Comparison of ENCODE assay signal across 19 cellular contexts in the genomic region with DNA sequence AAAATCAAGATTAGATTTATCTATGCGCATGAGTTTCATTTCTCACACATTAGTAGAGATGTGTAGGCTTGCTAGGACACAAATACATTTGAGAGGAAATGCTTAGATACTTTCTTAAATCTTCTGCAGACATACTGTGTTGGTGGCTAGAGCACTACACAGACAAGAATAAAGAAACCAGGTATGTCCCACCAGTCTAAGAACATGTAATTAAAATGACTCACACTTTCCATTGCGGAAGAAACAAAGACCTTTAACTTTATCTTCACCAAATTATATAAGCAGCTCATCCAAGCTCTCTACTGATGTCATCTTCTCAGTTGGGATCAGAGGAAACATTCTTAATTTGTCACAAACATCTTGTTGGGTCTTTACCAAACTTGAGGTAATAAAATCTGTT. TPM values are rescaled to one million over a fixed set of nuclear protein-coding genes. Genes with fewer than 3 reads are reported as not detected.
DNase-seq lines count a peak whose midpoint lies in the region; ATAC-seq and TF ChIP-seq lines count a peak whose summit lies in the region.
"Had no signal": no experiment of that assay in that cellular context is flagged by ENCODE, and none has a peak within 500 bp of the region (broad histone marks: within the 10 kb centered on the region; RNA-seq: fewer than 3 reads in every experiment).

No MANE protein-coding gene starts in this region.

- POLR2A ChIA-PET in activated CD8-positive, alpha-beta T cell treated with anti-CD3 and anti-CD28 coated beads for 36 hours (lab: Charles Lee), result interaction anchor here (0.7 to 1.3 kb wide), 2 partner anchors 41 to 44 kb away, joined by 3 to 4 read pairs; a partner anchor contains a TSS
- POLR2A ChIA-PET in activated CD8-positive, alpha-beta T cell treated with anti-CD3 and anti-CD28 coated beads, Interleukin-2, amount 10 ng/mL, durations not matched to agents 7 days and 5 days (lab: Charles Lee), result interaction anchor here (1.1 kb wide), 1 partner anchor 12 kb away, joined by 4 read pairs; a partner anchor contains a TSS
- POLR2A ChIA-PET in CD8-positive, alpha-beta memory T cell (lab: Charles Lee), result no interaction called here

- no peak overlapping the region for H3K4me3 ChIP-seq in CD8-positive, alpha-beta memory T cell (ENCODE audit: low read length)
- H3K4me3 ChIP-seq in Karpas-422 (ENCODE audit: low read length), result no peak overlapping the region
- H3K4me3 ChIP-seq: A549, GM23248 had no signal

- no peaks in the 10 kb centered on the region for H3K27me3 ChIP-seq in CD8-positive, alpha-beta memory T cell (ENCODE audit: insufficient read depth, low read length, poor library complexity, severe bottlenecking)
- H3K27me3 ChIP-seq in Karpas-422 (ENCODE audit: low read length), result no peaks in the 10 kb centered on the region

- peaks cover 22% of the 10 kb centered on the region for H3K36me3 Mint-ChIP-seq in activated CD8-positive, alpha-beta T cell treated with anti-CD3 and anti-CD28 coated beads for 36 hours (ENCODE audit: low read depth)
- peaks cover 41% of the 10 kb centered on the region for H3K36me3 Mint-ChIP-seq in activated CD8-positive, alpha-beta T cell treated with anti-CD3 and anti-CD28 coated beads, Interleukin-2, amount 10 ng/mL, durations not matched to agents 7 days and 5 days (ENCODE audit: low read depth)
- H3K36me3 Mint-ChIP-seq in CD8-positive, alpha-beta memory T cell, result peaks cover 0 to 66% (median 15%) of the 10 kb centered on the region in 3 donors
- peaks cover 15% of the 10 kb centered on the region for H3K36me3 Mint-ChIP-seq in activated naive CD8-positive, alpha-beta T cell treated with anti-CD3 and anti-CD28 coated beads for 36 hours
- H3K36me3 Mint-ChIP-seq in activated CD4-positive, alpha-beta T cell treated with anti-CD3 and anti-CD28 coated beads, Interleukin-2, amount 10 ng/mL, durations not matched to agents 24 days and 14 days (ENCODE audit: low read depth), result peaks cover 34% of the 10 kb centered on the region

- H3K9me3 ChIP-seq in CD8-positive, alpha-beta memory T cell (ENCODE audit: low read length), result no peaks in the 10 kb centered on the region
- H3K9me3 ChIP-seq in Karpas-422 (ENCODE audit: low read length), result no peaks in the 10 kb centered on the region
- H3K9me3 ChIP-seq: A549 had no signal

- no peak for TF ChIP-seq CTCF in activated CD8-positive, alpha-beta T cell treated with anti-CD3 and anti-CD28 coated beads for 36 hours (IDR thresholded peaks at IDR 0.05)

- no peak overlapping the region for H3K9ac ChIP-seq in Karpas-422 (ENCODE audit: low read length)
- H3K9ac ChIP-seq: GM23248 had no signal

- H2AFZ ChIP-seq in Karpas-422 (ENCODE audit: low read length), result no peak overlapping the region
- H2AFZ ChIP-seq: GM23248 had no signal

- peak overlapping the region; percentile 68 for H3K27ac Mint-ChIP-seq in activated CD8-positive, alpha-beta T cell treated with anti-CD3 and anti-CD28 coated beads for 36 hours
- no peak overlapping the region for H3K27ac Mint-ChIP-seq in activated CD8-positive, alpha-beta T cell treated with anti-CD3 and anti-CD28 coated beads, Interleukin-2, amount 10 ng/mL, durations not matched to agents 7 days and 5 days
- peak overlapping the region in 6 of 8 donors; percentile 23 to 85 (median 69) for H3K27ac Mint-ChIP-seq in CD8-positive, alpha-beta memory T cell
- peak overlapping the region; percentile 30 for H3K27ac Mint-ChIP-seq in activated naive CD8-positive, alpha-beta T cell treated with anti-CD3 and anti-CD28 coated beads for 36 hours
- H3K27ac Mint-ChIP-seq in activated CD4-positive, alpha-beta T cell treated with anti-CD3 and anti-CD28 coated beads, Interleukin-2, amount 10 ng/mL, durations not matched to agents 24 days and 14 days, result no peak overlapping the region

- peaks cover 21% of the 10 kb centered on the region for H3K79me2 ChIP-seq in Karpas-422 (ENCODE audit: low read length)

- no peak overlapping the region for H3K4me2 ChIP-seq in Karpas-422 (ENCODE audit: low read depth, low read length, poor library complexity, severe bottlenecking)
- H3K4me2 ChIP-seq: A549 had no signal

- ATAC-seq in activated CD8-positive, alpha-beta T cell treated with anti-CD3 and anti-CD28 coated beads for 36 hours, result no peak
- ATAC-seq in activated CD8-positive, alpha-beta T cell treated with anti-CD3 and anti-CD28 coated beads, Interleukin-2, amount 10 ng/mL, durations not matched to agents 7 days and 5 days, result no peak
- no peak for ATAC-seq in GM18870 (IDR thresholded peaks at IDR 0.05; ENCODE audit: unreplicated experiment)
- ATAC-seq: A549, PC-3 had no signal

- H3K4me3 Mint-ChIP-seq in activated CD8-positive, alpha-beta T cell treated with anti-CD3 and anti-CD28 coated beads for 36 hours, result no peak overlapping the region
- H3K4me3 Mint-ChIP-seq in activated CD8-positive, alpha-beta T cell treated with anti-CD3 and anti-CD28 coated beads, Interleukin-2, amount 10 ng/mL, durations not matched to agents 7 days and 5 days, result no peak overlapping the region
- no peak overlapping the region for H3K4me3 Mint-ChIP-seq in CD8-positive, alpha-beta memory T cell
- H3K4me3 Mint-ChIP-seq in activated naive CD8-positive, alpha-beta T cell treated with anti-CD3 and anti-CD28 coated beads for 36 hours, result no peak overlapping the region
- H3K4me3 Mint-ChIP-seq in activated CD4-positive, alpha-beta T cell treated with anti-CD3 and anti-CD28 coated beads, Interleukin-2, amount 10 ng/mL, durations not matched to agents 24 days and 14 days, result no peak overlapping the region
- H3K4me3 Mint-ChIP-seq: CD4-positive, CD25-positive, alpha-beta regulatory T cell had no signal

- no peaks in the 10 kb centered on the region for H3K9me3 Mint-ChIP-seq in activated CD8-positive, alpha-beta T cell treated with anti-CD3 and anti-CD28 coated beads for 36 hours
- H3K9me3 Mint-ChIP-seq in activated CD8-positive, alpha-beta T cell treated with anti-CD3 and anti-CD28 coated beads, Interleukin-2, amount 10 ng/mL, durations not matched to agents 7 days and 5 days (ENCODE audit: insufficient read depth), result no peaks in the 10 kb centered on the region
- H3K9me3 Mint-ChIP-seq in CD8-positive, alpha-beta memory T cell, result no peaks in the 10 kb centered on the region
- no peaks in the 10 kb centered on the region for H3K9me3 Mint-ChIP-seq in activated naive CD8-positive, alpha-beta T cell treated with anti-CD3 and anti-CD28 coated beads for 36 hours
- H3K9me3 Mint-ChIP-seq in activated CD4-positive, alpha-beta T cell treated with anti-CD3 and anti-CD28 coated beads, Interleukin-2, amount 10 ng/mL, durations not matched to agents 24 days and 14 days, result no peaks in the 10 kb centered on the region
- H3K9me3 Mint-ChIP-seq: CD4-positive, CD25-positive, alpha-beta regulatory T cell; IgD-negative memory B cell had no signal

- intact Hi-C loops in activated CD8-positive, alpha-beta T cell treated with anti-CD3 and anti-CD28 coated beads for 36 hours (cut with micrococcal nuclease), result no loop called here
- intact Hi-C loops in activated CD4-positive, alpha-beta T cell treated with anti-CD3 and anti-CD28 coated beads, Interleukin-2, amount 10 ng/mL, durations not matched to agents 24 days and 14 days (cut with micrococcal nuclease), result no loop called here

- CTCF ChIA-PET in activated CD8-positive, alpha-beta T cell treated with anti-CD3 and anti-CD28 coated beads for 36 hours (lab: Charles Lee), result interaction anchor here (1.7 kb wide), 1 partner anchor 43 kb away, joined by 5 read pairs; no protein-coding TSS in a partner anchor
- CTCF ChIA-PET in activated CD8-positive, alpha-beta T cell treated with anti-CD3 and anti-CD28 coated beads, Interleukin-2, amount 10 ng/mL, durations not matched to agents 7 days and 5 days (lab: Charles Lee), result interaction anchor here (1.3 to 1.6 kb wide), 2 partner anchors 62 to 114 kb away, joined by 3 to 6 read pairs; no protein-coding TSS in a partner anchor
- CTCF ChIA-PET in CD8-positive, alpha-beta memory T cell (lab: Charles Lee), result interaction anchor here (1.4 to 2.1 kb wide), 2 partner anchors 44 to 62 kb away, joined by 3 to 5 read pairs; a partner anchor contains a TSS

- no peaks in the 10 kb centered on the region for H3K27me3 Mint-ChIP-seq in activated CD8-positive, alpha-beta T cell treated with anti-CD3 and anti-CD28 coated beads for 36 hours
- H3K27me3 Mint-ChIP-seq in activated CD8-positive, alpha-beta T cell treated with anti-CD3 and anti-CD28 coated beads, Interleukin-2, amount 10 ng/mL, durations not matched to agents 7 days and 5 days (ENCODE audit: low read depth), result no peaks in the 10 kb centered on the region
- no peaks in the 10 kb centered on the region for H3K27me3 Mint-ChIP-seq in CD8-positive, alpha-beta memory T cell
- H3K27me3 Mint-ChIP-seq in activated naive CD8-positive, alpha-beta T cell treated with anti-CD3 and anti-CD28 coated beads for 36 hours, result no peaks in the 10 kb centered on the region
- H3K27me3 Mint-ChIP-seq in activated CD4-positive, alpha-beta T cell treated with anti-CD3 and anti-CD28 coated beads, Interleukin-2, amount 10 ng/mL, durations not matched to agents 24 days and 14 days, result no peaks in the 10 kb centered on the region
- H3K27me3 Mint-ChIP-seq: CD4-positive, CD25-positive, alpha-beta regulatory T cell; IgD-negative memory B cell had no signal

- peaks cover 31% of the 10 kb centered on the region for H3K4me1 Mint-ChIP-seq in activated CD8-positive, alpha-beta T cell treated with anti-CD3 and anti-CD28 coated beads for 36 hours (ENCODE audit: low read depth)
- peaks cover 7% of the 10 kb centered on the region for H3K4me1 Mint-ChIP-seq in activated CD8-positive, alpha-beta T cell treated with anti-CD3 and anti-CD28 coated beads, Interleukin-2, amount 10 ng/mL, durations not matched to agents 7 days and 5 days (ENCODE audit: low read depth)
- peaks cover 27 to 46% (median 40%) of the 10 kb centered on the region in 3 donors for H3K4me1 Mint-ChIP-seq in CD8-positive, alpha-beta memory T cell
- H3K4me1 Mint-ChIP-seq in activated naive CD8-positive, alpha-beta T cell treated with anti-CD3 and anti-CD28 coated beads for 36 hours, result peaks cover 15% of the 10 kb centered on the region
- peaks cover 8% of the 10 kb centered on the region for H3K4me1 Mint-ChIP-seq in activated CD4-positive, alpha-beta T cell treated with anti-CD3 and anti-CD28 coated beads, Interleukin-2, amount 10 ng/mL, durations not matched to agents 24 days and 14 days

- no peak for DNase-seq in activated CD8-positive, alpha-beta T cell treated with anti-CD3 and anti-CD28 coated beads for 36 hours
- DNase-seq in activated CD8-positive, alpha-beta T cell treated with anti-CD3 and anti-CD28 coated beads, Interleukin-2, amount 10 ng/mL, durations not matched to agents 7 days and 5 days, result no peak
- no peak for DNase-seq in CD8-positive, alpha-beta memory T cell
- no peak for DNase-seq in activated naive CD8-positive, alpha-beta T cell treated with anti-CD3 and anti-CD28 coated beads for 36 hours
- DNase-seq in iris pigment epithelial cell (ENCODE audit: low read depth), result peak; percentile 6
- no peak for DNase-seq in activated CD4-positive, alpha-beta T cell treated with anti-CD3 and anti-CD28 coated beads, Interleukin-2, amount 10 ng/mL, durations not matched to agents 24 days and 14 days
- no peak for DNase-seq in Karpas-422
- DNase-seq: CD4-positive, CD25-positive, alpha-beta regulatory T cell; DMS79; GM23248; NCI-H146; NCI-H226; NCI-H526; PC-3 had no signal

- H4K20me1 ChIP-seq in Karpas-422 (ENCODE audit: insufficient read depth, low read depth, low read length), result no peaks in the 10 kb centered on the region

- peaks cover 39% of the 10 kb centered on the region for H3K36me3 ChIP-seq in CD8-positive, alpha-beta memory T cell (ENCODE audit: insufficient read depth, low read length)
- peaks cover 28% of the 10 kb centered on the region; the same call in 1 of the 2 replicates for H3K36me3 ChIP-seq in Karpas-422 (ENCODE audit: insufficient read depth, low read length)

- no peaks in the 10 kb centered on the region for H3K9me2 ChIP-seq in Karpas-422 (replicated peaks; ENCODE audit: insufficient read depth, low read length)

- no peak overlapping the region for H3K27ac ChIP-seq in CD8-positive, alpha-beta memory T cell (ENCODE audit: low read depth, low read length)
- no peak overlapping the region for H3K27ac ChIP-seq in Karpas-422 (ENCODE audit: low read length)
- H3K27ac ChIP-seq: A549, GM23248 had no signal

- no peaks in the 10 kb centered on the region for H3K4me1 ChIP-seq in CD8-positive, alpha-beta memory T cell (ENCODE audit: insufficient read depth, low read length)
- peaks cover 5% of the 10 kb centered on the region; the same call in 1 of the 2 replicates for H3K4me1 ChIP-seq in Karpas-422 (ENCODE audit: low read length)
- H3K4me1 ChIP-seq: A549 had no signal

RNA-seq across cellular contexts. Expression of a gene that starts 12.5 kb away (rescaled TPM):
- total RNA-seq in activated CD8-positive, alpha-beta T cell treated with anti-CD3 and anti-CD28 coated beads for 36 hours, result 10 to 100 TPM; 56.3 to 57.4 TPM
- total RNA-seq in activated CD8-positive, alpha-beta T cell treated with anti-CD3 and anti-CD28 coated beads, Interleukin-2, amount 10 ng/mL, durations not matched to agents 7 days and 5 days, result 10 to 100 TPM; 57.3 to 59.6 TPM
- 10 to 100 TPM; 61.7 to 66.2 TPM for total RNA-seq in CD8-positive, alpha-beta memory T cell
- 331 TPM for polyA plus RNA-seq in CD8-positive, alpha-beta memory T cell
- total RNA-seq in activated naive CD8-positive, alpha-beta T cell treated with anti-CD3 and anti-CD28 coated beads for 36 hours, result 10 to 100 TPM; 47.6 TPM
- 69.9 and 70.4 TPM in 2 replicates for total RNA-seq in activated CD4-positive, alpha-beta T cell treated with anti-CD3 and anti-CD28 coated beads, Interleukin-2, amount 10 ng/mL, durations not matched to agents 24 days and 14 days
- 48.8 and 88.3 TPM in 2 replicates for total RNA-seq in Karpas-422 (2014; rRNA removed; shearing (Covaris generic); ENCODE audit: low replicate concordance)

RNA-seq across cellular contexts. Expression of a gene that starts 22.7 kb away (rescaled TPM):
- 1 to 10 TPM; 4.9 to 5.1 TPM for total RNA-seq in activated CD8-positive, alpha-beta T cell treated with anti-CD3 and anti-CD28 coated beads for 36 hours
- total RNA-seq in activated CD8-positive, alpha-beta T cell treated with anti-CD3 and anti-CD28 coated beads, Interleukin-2, amount 10 ng/mL, durations not matched to agents 7 days and 5 days, result 1 to 10 TPM; 2.1 to 2.3 TPM
- 1 to 10 TPM; 5.3 to 5.4 TPM for total RNA-seq in CD8-positive, alpha-beta memory T cell
- 3.4 TPM for polyA plus RNA-seq in CD8-positive, alpha-beta memory T cell
- 1 to 10 TPM; 4.0 to 4.4 TPM for total RNA-seq in activated naive CD8-positive, alpha-beta T cell treated with anti-CD3 and anti-CD28 coated beads for 36 hours
- 4.0 and 4.4 TPM in 2 replicates for total RNA-seq in activated CD4-positive, alpha-beta T cell treated with anti-CD3 and anti-CD28 coated beads, Interleukin-2, amount 10 ng/mL, durations not matched to agents 24 days and 14 days
- 15.7 and 31.2 TPM in 2 replicates for total RNA-seq in Karpas-422 (2014; rRNA removed; shearing (Covaris generic); ENCODE audit: low replicate concordance)

RNA-seq across cellular contexts. Expression of a gene that starts 42.8 kb away (rescaled TPM):
- not detected for total RNA-seq in activated CD8-positive, alpha-beta T cell treated with anti-CD3 and anti-CD28 coated beads for 36 hours
- not detected for total RNA-seq in activated CD8-positive, alpha-beta T cell treated with anti-CD3 and anti-CD28 coated beads, Interleukin-2, amount 10 ng/mL, durations not matched to agents 7 days and 5 days
- total RNA-seq in CD8-positive, alpha-beta memory T cell, result not detected
- not detected for polyA plus RNA-seq in CD8-positive, alpha-beta memory T cell
- total RNA-seq in activated naive CD8-positive, alpha-beta T cell treated with anti-CD3 and anti-CD28 coated beads for 36 hours, result not detected
- 0.09 TPM in 1 of 2 replicates, not detected in the other for total RNA-seq in activated CD4-positive, alpha-beta T cell treated with anti-CD3 and anti-CD28 coated beads, Interleukin-2, amount 10 ng/mL, durations not matched to agents 24 days and 14 days
- total RNA-seq in Karpas-422 (2014; rRNA removed; shearing (Covaris generic); ENCODE audit: low replicate concordance), result 0.76 and 0.97 TPM in 2 replicates
- total RNA-seq: CD4-positive, CD25-positive, alpha-beta regulatory T cell; G401; GM23248; HT1080 had no signal
- polyA plus RNA-seq: CD4-positive, CD25-positive, alpha-beta regulatory T cell; GM23248; IgD-negative memory B cell had no signal

RNA-seq across cellular contexts. Expression of a gene that starts 44.4 kb away (rescaled TPM):
- 10 to 100 TPM; 41.7 to 43.6 TPM for total RNA-seq in activated CD8-positive, alpha-beta T cell treated with anti-CD3 and anti-CD28 coated beads for 36 hours
- total RNA-seq in activated CD8-positive, alpha-beta T cell treated with anti-CD3 and anti-CD28 coated beads, Interleukin-2, amount 10 ng/mL, durations not matched to agents 7 days and 5 days, result 10 to 100 TPM; 51.8 to 51.9 TPM
- 10 to 100 TPM; 57.9 to 59.8 TPM for total RNA-seq in CD8-positive, alpha-beta memory T cell
- polyA plus RNA-seq in CD8-positive, alpha-beta memory T cell, result 70.5 TPM
- total RNA-seq in activated naive CD8-positive, alpha-beta T cell treated with anti-CD3 and anti-CD28 coated beads for 36 hours, result 10 to 100 TPM; 56.7 to 58.7 TPM
- total RNA-seq in activated CD4-positive, alpha-beta T cell treated with anti-CD3 and anti-CD28 coated beads, Interleukin-2, amount 10 ng/mL, durations not matched to agents 24 days and 14 days, result 58.6 and 64.4 TPM in 2 replicates
- total RNA-seq in Karpas-422 (2014; rRNA removed; shearing (Covaris generic); ENCODE audit: low replicate concordance), result 58.4 and 97.3 TPM in 2 replicates

Comparison
In these comparisons a context has a peak if more than half of its experiments do, and no peak if none do; other contexts are left out.
1. H3K27ac Mint-ChIP-seq: peak in activated CD8-positive, alpha-beta T cell treated with anti-CD3 and anti-CD28 coated beads for 36 hours (single experiment), CD8-positive, alpha-beta memory T cell (6 of 8) and activated naive CD8-positive, alpha-beta T cell treated with anti-CD3 and anti-CD28 coated beads for 36 hours (single experiment); none in activated CD8-positive, alpha-beta T cell treated with anti-CD3 and anti-CD28 coated beads, Interleukin-2, amount 10 ng/mL, durations not matched to agents 7 days and 5 days (single experiment) and activated CD4-positive, alpha-beta T cell treated with anti-CD3 and anti-CD28 coated beads, Interleukin-2, amount 10 ng/mL, durations not matched to agents 24 days and 14 days (single experiment).